Comparison of ENCODE assay signal across 8 cellular contexts in genomic region chr1:31413405-31414005, GRCh38. TPM values are rescaled to one million over a fixed set of nuclear protein-coding genes. Genes with fewer than 3 reads are reported as not detected.
A peak's percentile ranks its signal among the peaks of the same experiment; 100 is the strongest.
DNase-seq lines count a peak whose midpoint lies in the region; ATAC-seq, FAIRE-seq and TF ChIP-seq lines count a peak whose summit lies in the region.

No MANE protein-coding gene starts in this region.

- POLR2A ChIA-PET in OCI-LY7 (lab: Charles Lee) (interaction anchor here (0.6 kb wide), 1 partner anchor 20 kb away, joined by 3 read pairs; no protein-coding TSS in a partner anchor), K562 (lab: Yijun Ruan, JAX) (interaction anchor here (0.5 kb wide), 1 partner anchor 42 kb away, joined by 3 read pairs; no protein-coding TSS in a partner anchor)

- intact Hi-C loops in OCI-LY7 (cut with micrococcal nuclease; ENCODE audit: unreplicated experiment) (no loop called here), K562 (cut with micrococcal nuclease) (no loop called here)

- 4% methylated on average over 46 of the region's 56 CpGs for WGBS in K562 (ENCODE audit: insufficient coverage, low coverage, missing lambda C conversion rate)
- 1% methylated on average over 49 of the region's 56 CpGs for WGBS in smooth muscle cell (ENCODE audit: low lambda C conversion rate)

- H3K36me3 ChIP-seq in BLaER1 (no peaks in the 10 kb centered on the region), OCI-LY7 (ENCODE audit: insufficient read depth, low read length) (no peaks in the 10 kb centered on the region), K562 (ENCODE audit: control insufficient read depth, insufficient read depth, low read length) (no peaks in the 10 kb centered on the region), smooth muscle cell (ENCODE audit: low read depth) (no peaks in the 10 kb centered on the region)

- peak overlapping the region; percentile 71 for H3K4me3 ChIP-seq in BLaER1
- H3K4me3 ChIP-seq in OCI-LY7 (ENCODE audit: low read depth, low read length, poor library complexity, severe bottlenecking): peak overlapping the region; percentile 66
- H3K4me3 ChIP-seq in K562: peak overlapping the region; percentile 54
- peak overlapping the region; percentile 73 for H3K4me3 ChIP-seq in smooth muscle cell

- CTCF ChIA-PET in OCI-LY7 (lab: Charles Lee; ENCODE audit: unreplicated experiment): no interaction called here
- CTCF ChIA-PET in K562 (lab: Yijun Ruan, JAX; ENCODE audit: low intra/inter-chr PET ratio): interaction anchor here (0.9 kb wide), 1 partner anchor 181 kb away, joined by 3 read pairs; no protein-coding TSS in a partner anchor

- peak overlapping the region; percentile 54 for H3K9ac ChIP-seq in BLaER1
- H3K9ac ChIP-seq in K562 (ENCODE audit: insufficient read depth in 1 of 2, low read depth in 2 of 2, low read length in 2 of 2): peak overlapping the region; percentile 58 to 90; a peak in 3 of 4 replicates
- H3K9ac ChIP-seq in smooth muscle cell (ENCODE audit: low read depth): peak overlapping the region; percentile 77

- TF ChIP-seq CTCF in OCI-LY7 (conservative IDR thresholded peaks at IDR 0.05; ENCODE audit: low read length): no peak
- TF ChIP-seq CTCF in K562 (IDR thresholded peaks at IDR 0.05 in 2 of 3, conservative IDR thresholded peaks at IDR 0.05 in 1 of 3; ENCODE audit: insufficient read depth in 2 of 3, low read depth in 1 of 3, low read length in 3 of 3): 0 out of 6 replicates have a peak, but pooled peaks of 1 of the 3 experiments have one; percentile 2
- TF ChIP-seq CTCF in smooth muscle cell (IDR thresholded peaks at IDR 0.05; ENCODE audit: borderline replicate concordance, insufficient read depth, poor library complexity, severe bottlenecking): no peak
- TF ChIP-seq CTCF in D721Med (IDR thresholded peaks at IDR 0.05; ENCODE audit: insufficient read depth, missing control alignments): no peak

- no peaks in the 10 kb centered on the region for H3F3A ChIP-seq in smooth muscle cell (ENCODE audit: low read depth)

- BruUV-seq in OCI-LY7 (replicated peaks; lab: Mats Ljungman, UMichigan) (no TSS peak), K562 (replicated peaks; lab: Mats Ljungman, UMichigan) (no TSS peak)

- no peak overlapping the region for H3K27ac ChIP-seq in BLaER1
- no peak overlapping the region for H3K27ac ChIP-seq in OCI-LY7 (ENCODE audit: low read depth, low read length, poor library complexity, severe bottlenecking)
- no peak overlapping the region for H3K27ac ChIP-seq in K562 (ENCODE audit: extremely low read depth, low read depth, low read length)
- no peak overlapping the region for H3K27ac ChIP-seq in smooth muscle cell (ENCODE audit: low read depth)

- H3K4me1 ChIP-seq in BLaER1 (peaks cover 23% of the 10 kb centered on the region), OCI-LY7 (ENCODE audit: insufficient read depth, low read length, poor library complexity, severe bottlenecking) (peaks cover 7% of the 10 kb centered on the region), K562 (replicated peaks in 1 of 2; ENCODE audit: control insufficient read depth in 2 of 2, insufficient read depth in 2 of 2, low read length in 2 of 2) (peaks cover 21 to 30% of the 10 kb centered on the region in 2 experiments; a peak in 4 of 5 replicates), smooth muscle cell (ENCODE audit: low read depth) (peaks cover 11% of the 10 kb centered on the region)

- H3K9me2 ChIP-seq in OCI-LY7 (ENCODE audit: insufficient read depth, low read length): no peaks in the 10 kb centered on the region

- H3K27me3 ChIP-seq in BLaER1: peaks cover 60% of the 10 kb centered on the region
- H3K27me3 ChIP-seq in K562 (ENCODE audit: control insufficient read depth in 2 of 2, insufficient read depth in 2 of 2, low read length in 2 of 2): peaks cover 23 to 37% of the 10 kb centered on the region in 2 experiments; a peak in 4 of 5 replicates
- peaks cover 10% of the 10 kb centered on the region for H3K27me3 ChIP-seq in smooth muscle cell (ENCODE audit: low read depth)

- no peak for TF ChIP-seq EP300 in K562 (IDR thresholded peaks at IDR 0.05; ENCODE audit: low read length)

- TF ChIP-seq RAD21 in K562 (CRISPR knock-in tag; conservative IDR thresholded peaks at IDR 0.05 in 1 of 2, IDR thresholded peaks at IDR 0.05 in 1 of 2): no peak

- in situ Hi-C loops in K562 (cut with MboI): no loop called here

- H4K20me1 ChIP-seq in BLaER1 (peaks cover 25% of the 10 kb centered on the region; the same call in 1 of the 2 replicates), OCI-LY7 (ENCODE audit: insufficient read depth, low read length) (no peaks in the 10 kb centered on the region), K562 (replicated peaks; ENCODE audit: control insufficient read depth, insufficient read depth, low read length) (peaks cover 7% of the 10 kb centered on the region; the same call in 1 of the 2 replicates), smooth muscle cell (ENCODE audit: low read depth) (peaks cover 17% of the 10 kb centered on the region)

- H2AFZ ChIP-seq in OCI-LY7 (ENCODE audit: low read length) (0 out of 2 replicates have a peak overlapping the region, but pooled peaks have one; percentile 37), K562 (ENCODE audit: low read depth, low read length) (peak overlapping the region; percentile 75), smooth muscle cell (ENCODE audit: low read depth) (peak overlapping the region; percentile 95)

- no peak for DNase-seq in OCI-LY7 (ENCODE audit: low spot score)
- peak in 3 of 4 experiments; percentile 55 to 63 (median 62) for DNase-seq in K562 (ENCODE audit: extremely low read depth in 1 of 4, low spot score in 3 of 4)
- peak; percentile 72 for DNase-seq in iPS-NIHi11 (ENCODE audit: low spot score)
- DNase-seq in smooth muscle cell (lab: John Stamatoyannopoulos, UW; ENCODE audit: unreplicated experiment): peak; percentile 22
- no peak for DNase-seq in NCI-H1694 (lab: John Stamatoyannopoulos, UW)
- no peak for DNase-seq in D721Med (ENCODE audit: insufficient read length, low spot score)

- no peak for TF ChIP-seq POLR2A in K562 (conservative IDR thresholded peaks at IDR 0.05)

- no peaks in the 10 kb centered on the region for H3K9me3 ChIP-seq in BLaER1
- H3K9me3 ChIP-seq in OCI-LY7 (ENCODE audit: low read length): no peaks in the 10 kb centered on the region
- no peaks in the 10 kb centered on the region for H3K9me3 ChIP-seq in K562 (replicated peaks; ENCODE audit: control insufficient read depth, insufficient read depth, low read depth, low read length)
- no peaks in the 10 kb centered on the region for H3K9me3 ChIP-seq in smooth muscle cell (replicated peaks; ENCODE audit: low read depth)

- ATAC-seq in GM21390 (IDR thresholded peaks at IDR 0.05; ENCODE audit: unreplicated experiment) (peak; percentile 21), K562 (peak; percentile 56)

- no peak for FAIRE-seq in K562 (lab: Jason Lieb, UNC)
- no peak for FAIRE-seq in D721Med (lab: Jason Lieb, UNC)

- H3K4me2 ChIP-seq in BLaER1 (peak overlapping the region; percentile 98), OCI-LY7 (ENCODE audit: low read length) (peak overlapping the region; percentile 83), K562 (ENCODE audit: insufficient read depth, low read length) (peak overlapping the region; percentile 70), smooth muscle cell (peak overlapping the region; percentile 96)

- no peaks in the 10 kb centered on the region for H3K9me1 ChIP-seq in K562 (ENCODE audit: control insufficient read depth, insufficient read depth, low read length)

- H3K79me2 ChIP-seq in OCI-LY7 (ENCODE audit: insufficient read depth, low read depth, low read length) (no peaks in the 10 kb centered on the region), K562 (ENCODE audit: control insufficient read depth, insufficient read depth, low read length) (no peaks in the 10 kb centered on the region), smooth muscle cell (ENCODE audit: low read depth) (no peaks in the 10 kb centered on the region)

RNA-seq across cellular contexts. Expression of gene SERINC2, which starts 0.5 kb away (rescaled TPM):
- total RNA-seq in OCI-LY7 (2014; rRNA removed; shearing (Covaris generic)): 0.82 and 3.5 TPM in 2 replicates
- total RNA-seq in OCI-LY7 (2022) (8.6 and 11.1 TPM in 2 replicates), K562 (2014; rRNA removed) (0.45 TPM in 1 of 2 replicates, not detected in the other), K562 (2014; rRNA removed; fragmentation: Illumina TruSeq; extraction: Trizol) (0.10 and 0.15 TPM in 2 replicates), K562 (2015; rRNA removed; fragmentation: Illumina TruSeq; extraction: Trizol) (0.22 and 0.23 TPM in 2 replicates), K562 (2021) (1.2 and 1.5 TPM in 2 replicates), smooth muscle cell (26.4 and 31.6 TPM in 2 replicates)
- total RNA-seq in K562 (2011; cell fraction: chromatin; rRNA removed; ENCODE audit: low replicate concordance): 1.7 and 5.6 TPM in 2 replicates
- total RNA-seq in K562 (2011; cell fraction: nucleolus; rRNA removed): 5.8 and 6.4 TPM in 2 replicates
- total RNA-seq in K562 (2011; cell fraction: nucleoplasm; rRNA removed): 5.9 and 7.2 TPM in 2 replicates
- polyA plus RNA-seq in K562 (2011; rRNA removed) (0.88 and 1.0 TPM in 2 replicates), K562 (2014; fragmentation: Illumina TruSeq; extraction: Trizol) (0.70 and 1.2 TPM in 2 replicates), K562 (2014; fragmentation: Nextera tagmentation; extraction: Ambion mirVana) (under 1 TPM in 1 of 2 experiments, not detected in 1; 0.07 TPM), K562 (2014; rRNA removed) (1.0 and 1.8 TPM in 2 replicates), smooth muscle cell (41.3 and 98.8 TPM in 2 replicates)
- polyA plus RNA-seq in K562 (2011; cell fraction: cytosol; rRNA removed): 1.7 and 4.1 TPM in 2 replicates
- 1.5 and 2.4 TPM in 2 replicates for polyA plus RNA-seq in K562 (2011; cell fraction: nucleus; rRNA removed)
- 0.76 and 3.3 TPM in 2 replicates for polyA plus RNA-seq in K562 (2012)
- 0.21 and 0.63 TPM in 2 replicates for polyA minus RNA-seq in K562 (2011; rRNA and poly(A)+ RNA removed)
- polyA minus RNA-seq in K562 (2011; cell fraction: cytosol; rRNA and poly(A)+ RNA removed): 0.73 and 0.95 TPM in 2 replicates
- polyA minus RNA-seq in K562 (2011; cell fraction: nucleus; rRNA and poly(A)+ RNA removed): 0.54 and 0.89 TPM in 2 replicates

RNA-seq across cellular contexts. Expression of gene FABP3, which starts 40.6 kb away (rescaled TPM):
- not detected in 2 replicates for total RNA-seq in OCI-LY7 (2014; rRNA removed; shearing (Covaris generic))
- total RNA-seq in OCI-LY7 (2022) (not detected in 2 replicates), K562 (2014; rRNA removed) (not detected in 2 replicates), K562 (2014; rRNA removed; fragmentation: Illumina TruSeq; extraction: Trizol) (not detected in 2 replicates), K562 (2015; rRNA removed; fragmentation: Illumina TruSeq; extraction: Trizol) (not detected in 2 replicates), K562 (2021) (not detected in 2 replicates), smooth muscle cell (2.5 and 10.1 TPM in 2 replicates)
- total RNA-seq in K562 (2011; cell fraction: chromatin; rRNA removed; ENCODE audit: low replicate concordance): not detected in 2 replicates
- total RNA-seq in K562 (2011; cell fraction: nucleolus; rRNA removed): not detected in 2 replicates
- total RNA-seq in K562 (2011; cell fraction: nucleoplasm; rRNA removed): not detected in 2 replicates
- polyA plus RNA-seq in K562 (2011; rRNA removed) (not detected in 2 replicates), K562 (2014; fragmentation: Illumina TruSeq; extraction: Trizol) (not detected in 2 replicates), K562 (2014; fragmentation: Nextera tagmentation; extraction: Ambion mirVana) (under 1 TPM in 1 of 2 experiments, not detected in 1; 0.22 TPM), K562 (2014; rRNA removed) (not detected in 2 replicates), smooth muscle cell (6.9 and 7.4 TPM in 2 replicates)
- polyA plus RNA-seq in K562 (2011; cell fraction: cytosol; rRNA removed): not detected in 2 replicates
- not detected in 2 replicates for polyA plus RNA-seq in K562 (2011; cell fraction: nucleus; rRNA removed)
- polyA plus RNA-seq in K562 (2012): 0.28 and 0.38 TPM in 2 replicates
- polyA minus RNA-seq in K562 (2011; rRNA and poly(A)+ RNA removed): not detected in 2 replicates
- polyA minus RNA-seq in K562 (2011; cell fraction: cytosol; rRNA and poly(A)+ RNA removed): not detected in 2 replicates
- polyA minus RNA-seq in K562 (2011; cell fraction: nucleus; rRNA and poly(A)+ RNA removed): not detected in 2 replicates

Comparison
In these comparisons a context has a peak if more than half of its experiments do, and no peak if none do; other contexts are left out.
1. DNase-seq: peak in K562 (3 of 4), iPS-NIHi11 (single experiment) and smooth muscle cell (single experiment); none in OCI-LY7 (single experiment), NCI-H1694 (single experiment) and D721Med (single experiment).
2. H2AFZ ChIP-seq: peak in every context shown above with its lines; median percentile 95 in smooth muscle cell; 75 in K562; 37 in OCI-LY7.
3. Peak in every context shown above with its lines, with median percentiles within 50 percentile points of each other: H3K4me2 ChIP-seq, H3K4me3 ChIP-seq and H3K9ac ChIP-seq.